Comparison of ENCODE assay signal across 1 cellular context in genomic region chr7:151038951-151039849, GRCh38.
TF ChIP-seq lines count a peak whose summit lies in the region.

No MANE protein-coding gene starts in this region.

TF ChIP-seq in HepG2, 621 proteins besides CTCF, POLR2A, EP300 and RAD21 (continues in another document):
- TF ChIP-seq ARID5B (CRISPR knock-in tag; IDR thresholded peaks at IDR 0.05), result 0 out of 2 replicates have a peak, but pooled peaks have one; percentile 10
- no peak for TF ChIP-seq ZMYM2 (CRISPR knock-in tag; IDR thresholded peaks at IDR 0.05)
- peak; percentile 22; the same call in 1 of the 2 replicates for TF ChIP-seq ZNF687 (CRISPR knock-in tag; IDR thresholded peaks at IDR 0.05)
- peak; percentile 17; the same call in 1 of the 2 replicates for TF ChIP-seq ZFX (CRISPR knock-in tag; IDR thresholded peaks at IDR 0.05; ENCODE audit: low read depth)
- 0 out of 2 replicates have a peak, but pooled peaks have one; percentile 36 for TF ChIP-seq ARNT2 (CRISPR knock-in tag; IDR thresholded peaks at IDR 0.05; ENCODE audit: low read depth)
- no peak for TF ChIP-seq ZHX2 (IDR thresholded peaks at IDR 0.05; ENCODE audit: low read depth)
- no peak for TF ChIP-seq ZHX2 (CRISPR knock-in tag; IDR thresholded peaks at IDR 0.05; ENCODE audit: borderline replicate concordance)
- peak; percentile 81 for TF ChIP-seq SKI (IDR thresholded peaks at IDR 0.05; ENCODE audit: partially characterized antibody)
- no peak for TF ChIP-seq ZNF282 (IDR thresholded peaks at IDR 0.05; ENCODE audit: partially characterized antibody)
- no peak for TF ChIP-seq ZNF367 (CRISPR knock-in tag; IDR thresholded peaks at IDR 0.05; ENCODE audit: borderline replicate concordance)
- TF ChIP-seq ZNF747 (CRISPR knock-in tag; IDR thresholded peaks at IDR 0.05; ENCODE audit: borderline replicate concordance), result no peak
- TF ChIP-seq ZFP1 (CRISPR knock-in tag; IDR thresholded peaks at IDR 0.05), result no peak
- no peak for TF ChIP-seq ELK4 (CRISPR knock-in tag; IDR thresholded peaks at IDR 0.05; ENCODE audit: borderline replicate concordance)
- peak; percentile 91 for TF ChIP-seq FOSL2 (CRISPR knock-in tag; IDR thresholded peaks at IDR 0.05)
- TF ChIP-seq ZSCAN20 (CRISPR knock-in tag; IDR thresholded peaks at IDR 0.05; ENCODE audit: borderline replicate concordance), result no peak
- TF ChIP-seq TFDP1 (CRISPR knock-in tag; IDR thresholded peaks at IDR 0.05; ENCODE audit: borderline replicate concordance), result no peak
- TF ChIP-seq ZNF766 (CRISPR knock-in tag; IDR thresholded peaks at IDR 0.05; ENCODE audit: borderline replicate concordance), result no peak
- no peak for TF ChIP-seq ZNF672 (CRISPR knock-in tag; IDR thresholded peaks at IDR 0.05)
- TF ChIP-seq THAP11 (CRISPR knock-in tag; IDR thresholded peaks at IDR 0.05), result peak; percentile 40; the same call in 1 of the 2 replicates
- no peak for TF ChIP-seq PATZ1 (CRISPR knock-in tag; IDR thresholded peaks at IDR 0.05)
- TF ChIP-seq ZNF549 (CRISPR knock-in tag; IDR thresholded peaks at IDR 0.05), result no peak
- TF ChIP-seq GMEB2 (CRISPR knock-in tag; IDR thresholded peaks at IDR 0.05; ENCODE audit: low read depth), result no peak
- TF ChIP-seq ZNF263 (CRISPR knock-in tag; IDR thresholded peaks at IDR 0.05), result peak; percentile 19; the same call in 1 of the 2 replicates
- TF ChIP-seq ZC3H4 (CRISPR knock-in tag; IDR thresholded peaks at IDR 0.05; ENCODE audit: borderline replicate concordance), result no peak
- TF ChIP-seq RFXAP (CRISPR knock-in tag; IDR thresholded peaks at IDR 0.05; ENCODE audit: borderline replicate concordance), result no peak
- no peak for TF ChIP-seq ZEB1 (IDR thresholded peaks at IDR 0.05; ENCODE audit: insufficient replicate concordance, low read depth)
- no peak for TF ChIP-seq NFE2L1 (CRISPR knock-in tag; IDR thresholded peaks at IDR 0.05; ENCODE audit: borderline replicate concordance)
- TF ChIP-seq ZFAT (CRISPR knock-in tag; conservative IDR thresholded peaks at IDR 0.05), result no peak
- no peak for TF ChIP-seq MYPOP (CRISPR knock-in tag; IDR thresholded peaks at IDR 0.05)
- TF ChIP-seq PREB (CRISPR knock-in tag; IDR thresholded peaks at IDR 0.05), result no peak
- TF ChIP-seq EEA1 (CRISPR knock-in tag; IDR thresholded peaks at IDR 0.05; ENCODE audit: borderline replicate concordance), result no peak
